In genomic region chr12:11729439-11730150, GRCh38 we compare ENCODE assay signal across 9 cellular contexts.
DNase-seq lines count a peak whose midpoint lies in the region; ATAC-seq and TF ChIP-seq lines count a peak whose summit lies in the region.
"Had no signal": no experiment of that assay in that cellular context is flagged by ENCODE, and none has a peak within 500 bp of the region (broad histone marks: within the 10 kb centered on the region; RNA-seq: fewer than 3 reads in every experiment).

No MANE protein-coding gene starts in this region.

- H3K4me1 Mint-ChIP-seq in CD14-positive monocyte = peaks cover 72% of the 10 kb centered on the region
- peaks cover 59% of the 10 kb centered on the region for H3K4me1 Mint-ChIP-seq in activated T-helper 17 cell treated with anti-CD3 and anti-CD28 coated beads, Interleukin-2, amount 50 U/mL, for 72 hours

- TF ChIP-seq CTCF in CD14-positive monocyte (IDR thresholded peaks at IDR 0.05) (no peak), mucosa of descending colon (IDR thresholded peaks at IDR 0.05) (no peak)

- H3K36me3 Mint-ChIP-seq in CD14-positive monocyte = peaks cover 43 to 45% of the 10 kb centered on the region in 2 donors
- H3K36me3 Mint-ChIP-seq in activated T-helper 17 cell treated with anti-CD3 and anti-CD28 coated beads, Interleukin-2, amount 50 U/mL, for 72 hours (ENCODE audit: low read depth) = peaks cover 35% of the 10 kb centered on the region

- H3K4me3 Mint-ChIP-seq in CD14-positive monocyte = no peak overlapping the region
- H3K4me3 Mint-ChIP-seq in activated T-helper 17 cell treated with anti-CD3 and anti-CD28 coated beads, Interleukin-2, amount 50 U/mL, for 72 hours = peak overlapping the region; percentile 77

- no peak for DNase-seq in CD14-positive monocyte (ENCODE audit: low spot score)
- DNase-seq in mucosa of descending colon = no peak
- no peak for DNase-seq in activated gamma-delta T cell (lab: John Stamatoyannopoulos, UW)
- no peak for DNase-seq in NCI-H2107 (lab: John Stamatoyannopoulos, UW)

- H3K27me3 Mint-ChIP-seq in CD14-positive monocyte (ENCODE audit: low read depth in 3 of 3) = peaks cover 0 to 2% (median 0%) of the 10 kb centered on the region in 3 donors
- no peaks in the 10 kb centered on the region for H3K27me3 Mint-ChIP-seq in activated T-helper 17 cell treated with anti-CD3 and anti-CD28 coated beads, Interleukin-2, amount 50 U/mL, for 72 hours

- no peak overlapping the region for H3K4me3 ChIP-seq in mucosa of descending colon
- H3K4me3 ChIP-seq: lung had no signal

- H3K9me3 Mint-ChIP-seq in CD14-positive monocyte = peaks cover 1 to 6% (median 3%) of the 10 kb centered on the region in 7 donors
- no peaks in the 10 kb centered on the region for H3K9me3 Mint-ChIP-seq in activated T-helper 17 cell treated with anti-CD3 and anti-CD28 coated beads, Interleukin-2, amount 50 U/mL, for 72 hours

- peaks cover 41% of the 10 kb centered on the region for H3K4me1 ChIP-seq in mucosa of descending colon (ENCODE audit: low read depth)

- peaks cover 5% of the 10 kb centered on the region for H3K36me3 ChIP-seq in mucosa of descending colon (ENCODE audit: low read depth)

- peak overlapping the region; percentile 23 to 94 (median 74) for H3K27ac Mint-ChIP-seq in CD14-positive monocyte
- peak overlapping the region; percentile 86 for H3K27ac Mint-ChIP-seq in activated T-helper 17 cell treated with anti-CD3 and anti-CD28 coated beads, Interleukin-2, amount 50 U/mL, for 72 hours

- no peaks in the 10 kb centered on the region for H3K9me3 ChIP-seq in mucosa of descending colon

- ATAC-seq in GM21447 (IDR thresholded peaks at IDR 0.05; ENCODE audit: unreplicated experiment) (peak; percentile 25), mucosa of descending colon (peak; percentile 57), GM21825 (IDR thresholded peaks at IDR 0.05; ENCODE audit: unreplicated experiment) (no peak), HG03095 (IDR thresholded peaks at IDR 0.05; ENCODE audit: unreplicated experiment) (no peak)
- peak; percentile 38 for ATAC-seq in activated T-helper 17 cell treated with anti-CD3 and anti-CD28 coated beads, Interleukin-2, amount 50 U/mL, for 72 hours (replicated peaks)

- intact Hi-C loops in CD14-positive monocyte (cut with micrococcal nuclease) (loop anchor here in 1 of 2 donors (10.0 kb wide), 1 partner anchor 75 kb away; no protein-coding TSS in a partner anchor), mucosa of descending colon (cut with DNase I, micrococcal nuclease) (no loop called here)

Comparison
In these comparisons a context has a peak if more than half of its experiments do, and no peak if none do; other contexts are left out.
1. ATAC-seq: peak in GM21447 (single experiment), activated T-helper 17 cell treated with anti-CD3 and anti-CD28 coated beads, Interleukin-2, amount 50 U/mL, for 72 hours (single experiment) and mucosa of descending colon (single experiment); none in GM21825 (single experiment) and HG03095 (single experiment).